8 cellular contexts compared by ENCODE assay signal in the genomic region with DNA sequence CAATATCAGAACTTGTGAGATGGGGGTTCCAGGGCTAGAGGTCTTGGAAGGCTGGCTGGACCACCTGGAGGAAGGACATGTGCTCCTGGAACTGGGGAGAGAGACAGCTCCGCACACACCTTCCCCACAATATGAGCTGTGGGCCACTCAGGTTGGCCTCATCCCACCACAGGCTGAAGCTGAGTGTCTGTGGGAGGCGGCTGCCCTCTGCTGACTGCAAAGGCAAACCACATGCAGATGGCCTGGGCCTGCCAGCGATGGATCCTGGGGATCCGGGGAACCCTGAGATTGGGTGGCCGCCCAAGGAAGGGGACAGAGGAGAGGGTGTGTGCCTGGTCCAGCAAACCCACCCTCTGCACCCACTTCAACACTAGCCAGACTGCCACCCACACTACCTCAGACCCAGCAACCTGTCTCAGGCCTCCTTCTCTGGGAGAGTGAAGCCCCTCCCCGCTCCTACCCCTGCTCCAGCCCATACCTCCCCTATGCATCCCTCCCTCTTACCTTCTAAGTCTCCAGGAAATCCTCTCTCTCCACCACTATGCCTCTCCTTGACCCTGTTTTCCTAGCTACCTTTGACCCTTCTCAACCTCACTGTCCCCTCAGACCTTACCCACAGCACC. TPM values are rescaled to one million over a fixed set of nuclear protein-coding genes. Genes with fewer than 3 reads are reported as not detected.
A peak's percentile ranks its signal among the peaks of the same experiment; 100 is the strongest.
DNase-seq lines count a peak whose midpoint lies in the region; ATAC-seq, FAIRE-seq and TF ChIP-seq lines count a peak whose summit lies in the region.

No MANE protein-coding gene starts in this region.

- H3K4me1 ChIP-seq in upper lobe of left lung: peaks cover 0 to 6% (median 2%) of the 10 kb centered on the region in 4 donors

- no peaks in the 10 kb centered on the region for H3K9me3 Mint-ChIP-seq in activated T-helper 2 cell treated with anti-CD3 and anti-CD28 coated beads, Interferon-gamma antibody, Interleukin-2, Interleukin-4, amounts not matched to agents 10 μg/mL and 5 μg/mL and 100 μg/mL, durations not matched to agents 14 hours and 24 hours and 36 hours
- H3K9me3 Mint-ChIP-seq in osteocyte (ENCODE audit: unreplicated experiment): no peaks in the 10 kb centered on the region

- no peak for TF ChIP-seq EP300 in upper lobe of left lung (IDR thresholded peaks at IDR 0.05)

- TF ChIP-seq CTCF in fibroblast of villous mesenchyme (IDR thresholded peaks at IDR 0.05; ENCODE audit: insufficient read depth, low read depth, low read length) (peak; percentile 91), osteocyte (IDR thresholded peaks at IDR 0.05) (peak; percentile 95), upper lobe of left lung (IDR thresholded peaks at IDR 0.05) (peak; percentile 60 to 88 (median 80))

- peaks cover 4% of the 10 kb centered on the region for H3K27me3 Mint-ChIP-seq in activated T-helper 2 cell treated with anti-CD3 and anti-CD28 coated beads, Interferon-gamma antibody, Interleukin-2, Interleukin-4, amounts not matched to agents 10 μg/mL and 5 μg/mL and 100 μg/mL, durations not matched to agents 14 hours and 24 hours and 36 hours (ENCODE audit: low read depth)
- H3K27me3 Mint-ChIP-seq in osteocyte (ENCODE audit: unreplicated experiment): no peaks in the 10 kb centered on the region

- H3K36me3 Mint-ChIP-seq in activated T-helper 2 cell treated with anti-CD3 and anti-CD28 coated beads, Interferon-gamma antibody, Interleukin-2, Interleukin-4, amounts not matched to agents 10 μg/mL and 5 μg/mL and 100 μg/mL, durations not matched to agents 14 hours and 24 hours and 36 hours (ENCODE audit: low read depth): no peaks in the 10 kb centered on the region
- H3K36me3 Mint-ChIP-seq in osteocyte (ENCODE audit: unreplicated experiment): no peaks in the 10 kb centered on the region

- DNase-seq in D341Med (ENCODE audit: low spot score): peak; percentile 89
- peak; percentile 82 for DNase-seq in HTR-8/SVneo (ENCODE audit: insufficient read length, low spot score)
- peak; percentile 42 to 57 for DNase-seq in SHP77 (lab: John Stamatoyannopoulos, UW)
- DNase-seq in activated T-helper 2 cell treated with anti-CD3 and anti-CD28 coated beads, Interferon-gamma antibody, Interleukin-2, Interleukin-4, amounts not matched to agents 10 μg/mL and 5 μg/mL and 100 μg/mL, durations not matched to agents 14 hours and 24 hours and 36 hours (ENCODE audit: low spot score): peak; percentile 27
- DNase-seq in fibroblast of villous mesenchyme (ENCODE audit: low read depth): peak; percentile 61
- DNase-seq in osteocyte (ENCODE audit: extremely low spot score, unreplicated experiment): peak; percentile 89
- peak; percentile 38 to 55 for DNase-seq in upper lobe of left lung

- H3K36me3 ChIP-seq in upper lobe of left lung: no peaks in the 10 kb centered on the region

- H3K27me3 ChIP-seq in upper lobe of left lung: no peaks in the 10 kb centered on the region

- peak; percentile 96 for FAIRE-seq in HTR-8/SVneo (lab: Jason Lieb, UNC)

- H3K4me3 Mint-ChIP-seq in activated T-helper 2 cell treated with anti-CD3 and anti-CD28 coated beads, Interferon-gamma antibody, Interleukin-2, Interleukin-4, amounts not matched to agents 10 μg/mL and 5 μg/mL and 100 μg/mL, durations not matched to agents 14 hours and 24 hours and 36 hours (ENCODE audit: low read depth): no peak overlapping the region
- no peak overlapping the region for H3K4me3 Mint-ChIP-seq in osteocyte (ENCODE audit: unreplicated experiment)

- no peaks in the 10 kb centered on the region for H3K4me1 Mint-ChIP-seq in activated T-helper 2 cell treated with anti-CD3 and anti-CD28 coated beads, Interferon-gamma antibody, Interleukin-2, Interleukin-4, amounts not matched to agents 10 μg/mL and 5 μg/mL and 100 μg/mL, durations not matched to agents 14 hours and 24 hours and 36 hours (ENCODE audit: low read depth)
- peaks cover 33% of the 10 kb centered on the region for H3K4me1 Mint-ChIP-seq in osteocyte (ENCODE audit: unreplicated experiment)

- intact Hi-C loops in activated T-helper 2 cell treated with anti-CD3 and anti-CD28 coated beads, Interferon-gamma antibody, Interleukin-2, Interleukin-4, amounts not matched to agents 10 μg/mL and 5 μg/mL and 100 μg/mL, durations not matched to agents 14 hours and 24 hours and 36 hours (cut with micrococcal nuclease): loop anchor here (5.0 kb wide), 1 partner anchor 195 kb away; no protein-coding TSS in a partner anchor

- H3K27ac Mint-ChIP-seq in activated T-helper 2 cell treated with anti-CD3 and anti-CD28 coated beads, Interferon-gamma antibody, Interleukin-2, Interleukin-4, amounts not matched to agents 10 μg/mL and 5 μg/mL and 100 μg/mL, durations not matched to agents 14 hours and 24 hours and 36 hours: no peak overlapping the region
- H3K27ac Mint-ChIP-seq in osteocyte (ENCODE audit: unreplicated experiment): no peak overlapping the region

- WGBS in upper lobe of left lung, 2 donors: 27 to 47% methylated on average over 2 to 6 of the region's 6 CpGs

- H3K4me3 ChIP-seq in fibroblast of villous mesenchyme (ENCODE audit: low read depth, low read length) (no peak overlapping the region), upper lobe of left lung (no peak overlapping the region)

- no peak overlapping the region for H3K27ac ChIP-seq in upper lobe of left lung

- ATAC-seq in upper lobe of left lung (ENCODE audit: low FRiP score in 2 of 2) (peak; percentile 37 to 60), HG02623 (IDR thresholded peaks at IDR 0.05; ENCODE audit: unreplicated experiment) (no peak)

- H3K9me3 ChIP-seq in upper lobe of left lung: no peaks in the 10 kb centered on the region

- no peak for TF ChIP-seq POLR2A in upper lobe of left lung (IDR thresholded peaks at IDR 0.05)

RNA-seq across cellular contexts. Expression of a gene that starts 44.8 kb away (rescaled TPM):
- not detected in 2 replicates for total RNA-seq in activated T-helper 2 cell treated with anti-CD3 and anti-CD28 coated beads, Interferon-gamma antibody, Interleukin-2, Interleukin-4, amounts not matched to agents 10 μg/mL and 5 μg/mL and 100 μg/mL, durations not matched to agents 14 hours and 24 hours and 36 hours
- 0.64 and 0.86 TPM in 2 replicates for total RNA-seq in fibroblast of villous mesenchyme
- not detected in 2 replicates for total RNA-seq in osteocyte
- 1 to 10 TPM in 4 of 6 donors, under 1 TPM in 1, not detected in 1; 0.91 to 8.4 (median 1.1) TPM for total RNA-seq in upper lobe of left lung

Comparison
In these comparisons a context has a peak if more than half of its experiments do, and no peak if none do; other contexts are left out.
1. DNase-seq: peak in every context shown above with its lines; median percentile 89 in D341Med; 89 in osteocyte; 82 in HTR-8/SVneo; 61 in fibroblast of villous mesenchyme; 50 in SHP77; 46 in upper lobe of left lung; 27 in activated T-helper 2 cell treated with anti-CD3 and anti-CD28 coated beads, Interferon-gamma antibody, Interleukin-2, Interleukin-4, amounts not matched to agents 10 μg/mL and 5 μg/mL and 100 μg/mL, durations not matched to agents 14 hours and 24 hours and 36 hours.